ENCODE assay signal across 8 cellular contexts in the genomic region with DNA sequence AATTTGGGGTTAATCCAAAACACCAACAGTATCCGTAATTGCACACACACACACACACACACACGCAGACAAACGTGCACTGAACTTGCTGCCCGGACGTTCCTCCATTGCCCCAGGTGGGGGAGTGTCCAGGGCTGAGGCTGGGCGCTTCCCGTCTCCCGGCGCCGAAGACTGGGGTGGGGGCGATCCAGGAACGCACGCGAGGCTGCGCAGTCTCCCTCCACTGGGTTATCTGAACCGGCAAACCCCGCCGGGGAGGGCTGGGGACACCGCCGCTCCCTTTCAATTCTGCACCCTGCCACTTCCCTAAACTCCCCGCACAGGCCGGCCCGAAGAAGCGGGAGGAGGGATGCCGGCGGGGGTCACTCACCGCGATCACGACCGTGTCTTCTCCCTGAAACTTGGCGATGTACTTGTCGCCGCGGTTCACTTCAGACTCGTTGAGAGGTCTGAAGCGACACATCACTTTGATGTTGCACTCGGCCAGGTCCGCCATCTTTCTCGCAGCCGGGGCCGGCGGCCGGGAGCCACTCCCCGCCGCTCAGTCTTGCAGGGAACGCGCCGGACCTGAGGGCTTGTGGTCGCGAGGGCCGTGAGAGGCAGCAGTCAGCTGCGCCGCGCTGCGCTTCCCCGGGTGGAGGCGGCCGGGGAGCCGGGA. TPM values are rescaled to one million over a fixed set of nuclear protein-coding genes. Genes with fewer than 3 reads are reported as not detected.
A peak's percentile ranks its signal among the peaks of the same experiment; 100 is the strongest.
DNase-seq lines count a peak whose midpoint lies in the region; ATAC-seq and TF ChIP-seq lines count a peak whose summit lies in the region.

No MANE protein-coding gene starts in this region.

- POLR2A ChIA-PET in AG04449 (lab: Yijun Ruan, JAX): interaction anchor here (1.0 to 1.2 kb wide), 3 partner anchors 13 to 150 kb away, joined by 3 to 4 read pairs (median 4); no protein-coding TSS in a partner anchor
- POLR2A ChIA-PET in activated CD8-positive, alpha-beta T cell treated with anti-CD3 and anti-CD28 coated beads for 36 hours (lab: Charles Lee): interaction anchor here (0.6 to 1.4 kb wide), 5 partner anchors 13 to 209 kb away, joined by 3 to 4 read pairs (median 3); no protein-coding TSS in a partner anchor

- peaks cover 37% of the 10 kb centered on the region for H3K4me1 Mint-ChIP-seq in activated CD8-positive, alpha-beta T cell treated with anti-CD3 and anti-CD28 coated beads for 36 hours (ENCODE audit: low read depth)

- peak overlapping the region; percentile 20 for H4K91ac ChIP-seq in mesenchymal stem cell (ENCODE audit: low read length)

- under 1% methylated on average over 45 of the region's 59 CpGs for WGBS in mesenchymal stem cell

- H4K8ac ChIP-seq in mesenchymal stem cell (ENCODE audit: low read length): peak overlapping the region; percentile 97

- peaks cover 5% of the 10 kb centered on the region for H3K4me1 ChIP-seq in mesenchymal stem cell (ENCODE audit: control insufficient read depth, insufficient read depth, low read depth, low read length)

- peak overlapping the region; percentile 94 for H3K27ac Mint-ChIP-seq in activated CD8-positive, alpha-beta T cell treated with anti-CD3 and anti-CD28 coated beads for 36 hours

- no peaks in the 10 kb centered on the region for H3K27me3 Mint-ChIP-seq in activated CD8-positive, alpha-beta T cell treated with anti-CD3 and anti-CD28 coated beads for 36 hours

- H3K79me1 ChIP-seq in mesenchymal stem cell (replicated peaks; ENCODE audit: low read length, poor library complexity, severe bottlenecking): peaks cover 7% of the 10 kb centered on the region

- DNase-seq in AG04449 (ENCODE audit: low read depth, low spot score): no peak
- DNase-seq in NCI-H524 treated with DMSO at 0.1 percent for 48 hours (lab: John Stamatoyannopoulos, UW): peak; percentile 2
- DNase-seq in activated CD8-positive, alpha-beta T cell treated with anti-CD3 and anti-CD28 coated beads for 36 hours: peak; percentile 62
- DNase-seq in effector CD8-positive, alpha-beta T cell (lab: John Stamatoyannopoulos, UW): peak; percentile 46
- peak; percentile 73 for DNase-seq in mesenchymal stem cell
- DNase-seq in stimulated activated CD8-positive, alpha-beta memory T cell treated with anti-CD3 and anti-CD28 coated beads, Interleukin-15, amount 100 ng/mL, for 1 hour (ENCODE audit: low read depth): peak; percentile 17

- peak overlapping the region; percentile 98 for H2BK120ac ChIP-seq in mesenchymal stem cell (ENCODE audit: low read depth, low read length)

- peak overlapping the region; percentile 85 for H2AFZ ChIP-seq in mesenchymal stem cell (ENCODE audit: low read depth, low read length)

- H3K27me3 ChIP-seq in mesenchymal stem cell (ENCODE audit: control insufficient read depth in 1 of 2, insufficient read depth in 1 of 2, low read length in 2 of 2): no peaks in the 10 kb centered on the region

- H2AK5ac ChIP-seq in mesenchymal stem cell (ENCODE audit: low read length, severe bottlenecking): peak overlapping the region; percentile 31

- H2BK15ac ChIP-seq in mesenchymal stem cell (ENCODE audit: low read depth, poor library complexity, severe bottlenecking): peak overlapping the region; percentile 55

- H2BK12ac ChIP-seq in mesenchymal stem cell (ENCODE audit: low read length in 2 of 2): peak overlapping the region in 1 of 2 experiments; percentile 15

- peak overlapping the region; percentile 94 to 97 for H3K23ac ChIP-seq in mesenchymal stem cell (ENCODE audit: low read length in 2 of 2)

- peaks cover 23% of the 10 kb centered on the region for H3K36me3 Mint-ChIP-seq in activated CD8-positive, alpha-beta T cell treated with anti-CD3 and anti-CD28 coated beads for 36 hours (ENCODE audit: low read depth)

- H3K9me3 ChIP-seq in mesenchymal stem cell (ENCODE audit: control insufficient read depth, low read length): no peaks in the 10 kb centered on the region

- no peaks in the 10 kb centered on the region for H3K36me3 ChIP-seq in mesenchymal stem cell (ENCODE audit: control insufficient read depth in 1 of 2, insufficient read depth in 2 of 2, low read depth in 1 of 2, low read length in 2 of 2)

- peak overlapping the region; percentile 55 to 98 for H3K4ac ChIP-seq in mesenchymal stem cell (ENCODE audit: low read depth in 1 of 2, low read length in 2 of 2)

- peak; percentile 28 for TF ChIP-seq CTCF in AG04449 (IDR thresholded peaks at IDR 0.05; ENCODE audit: insufficient read depth, low read length, missing control alignments)
- TF ChIP-seq CTCF in activated CD8-positive, alpha-beta T cell treated with anti-CD3 and anti-CD28 coated beads for 36 hours (IDR thresholded peaks at IDR 0.05): no peak

- ATAC-seq in GM18508 (IDR thresholded peaks at IDR 0.05; ENCODE audit: insufficient read depth, unreplicated experiment) (peak; percentile 26), HG03025 (IDR thresholded peaks at IDR 0.05; ENCODE audit: low FRiP score, unreplicated experiment) (peak; percentile 48)
- ATAC-seq in activated CD8-positive, alpha-beta T cell treated with anti-CD3 and anti-CD28 coated beads for 36 hours: peak; percentile 62

- intact Hi-C loops in activated CD8-positive, alpha-beta T cell treated with anti-CD3 and anti-CD28 coated beads for 36 hours (cut with micrococcal nuclease): loop anchor here (10.0 kb wide), 1 partner anchor 289 kb away; a partner anchor contains a TSS

- H2BK5ac ChIP-seq in mesenchymal stem cell (ENCODE audit: low read depth, low read length, poor library complexity, severe bottlenecking): peak overlapping the region; percentile 96

- H3K9me3 Mint-ChIP-seq in activated CD8-positive, alpha-beta T cell treated with anti-CD3 and anti-CD28 coated beads for 36 hours: no peaks in the 10 kb centered on the region

- H3K4me3 Mint-ChIP-seq in activated CD8-positive, alpha-beta T cell treated with anti-CD3 and anti-CD28 coated beads for 36 hours: peak overlapping the region; percentile 97

- peak overlapping the region; percentile 93 for H3K9ac ChIP-seq in mesenchymal stem cell (ENCODE audit: low read length)

- H3K4me2 ChIP-seq in mesenchymal stem cell (ENCODE audit: low read length, poor library complexity, severe bottlenecking): peak overlapping the region; percentile 24

- peak overlapping the region; percentile 95 to 100 for H3K18ac ChIP-seq in mesenchymal stem cell (ENCODE audit: low read depth in 1 of 2, low read length in 2 of 2)

- CTCF ChIA-PET in AG04449 (lab: Yijun Ruan, JAX): interaction anchor here (1.0 to 1.5 kb wide), 4 partner anchors 9 to 156 kb away, joined by 3 to 4 read pairs (median 3); no protein-coding TSS in a partner anchor
- CTCF ChIA-PET in activated CD8-positive, alpha-beta T cell treated with anti-CD3 and anti-CD28 coated beads for 36 hours (lab: Charles Lee): no interaction called here

- peak overlapping the region; percentile 79 for H3K27ac ChIP-seq in mesenchymal stem cell (ENCODE audit: low read length, poor library complexity, severe bottlenecking)

- H3K4me3 ChIP-seq in AG04449 (ENCODE audit: low read depth, low read length) (peak overlapping the region; percentile 89), mesenchymal stem cell (ENCODE audit: insufficient read depth in 1 of 2, low read depth in 1 of 2, low read length in 2 of 2) (peak overlapping the region; percentile 83 to 87)

- H3K14ac ChIP-seq in mesenchymal stem cell (ENCODE audit: low read length in 2 of 2): peak overlapping the region in 1 of 2 experiments; percentile 98

RNA-seq across cellular contexts. Expression of a gene that starts 0.6 kb away (rescaled TPM):
- total RNA-seq in activated CD8-positive, alpha-beta T cell treated with anti-CD3 and anti-CD28 coated beads for 36 hours: 10 to 100 TPM; 52.7 to 55.3 TPM
- polyA plus RNA-seq in mesenchymal stem cell (2013, experiment 1 of 2): 87.3 TPM
- 89.5 TPM for polyA plus RNA-seq in mesenchymal stem cell (2013, experiment 2 of 2)
